In genomic region chr4:8352368-8353157, GRCh38 we compare ENCODE assay signal across 15 cellular contexts.
DNase-seq lines count a peak whose midpoint lies in the region; ATAC-seq and TF ChIP-seq lines count a peak whose summit lies in the region.
"Had no signal": no experiment of that assay in that cellular context is flagged by ENCODE, and none has a peak within 500 bp of the region (broad histone marks: within the 10 kb centered on the region; RNA-seq: fewer than 3 reads in every experiment).

No MANE protein-coding gene starts in this region.

- no peak for TF ChIP-seq EP300 in ovary (IDR thresholded peaks at IDR 0.05)

- no peaks in the 10 kb centered on the region for H3K79me2 ChIP-seq in mammary epithelial cell (ENCODE audit: insufficient read depth, low read length)

- no peak for ATAC-seq in HG03439 (IDR thresholded peaks at IDR 0.05; ENCODE audit: unreplicated experiment)
- ATAC-seq: activated naive CD8-positive, alpha-beta T cell treated with anti-CD3 and anti-CD28 coated beads, Interleukin-2, amount 50 U/mL, for 24 hours; K562; natural killer cell treated with Interleukin-12 subunit alpha and Interleukin-12 subunit beta and Interleukin-15 and Interleukin-18, amount 100 ng/mL, for 72 hours had no signal

- CTCF ChIA-PET in mammary epithelial cell (lab: Charles Lee; ENCODE audit: low non-redundant PET): no interaction called here

- in situ Hi-C loops in mammary epithelial cell (cut with MboI; ENCODE audit: low sequenced_read_pairs in 2 of 2): no loop called here

- peak overlapping the region; percentile 29 to 32 for H3K27ac ChIP-seq in breast epithelium
- H3K27ac ChIP-seq in mammary epithelial cell (ENCODE audit: insufficient read depth, low read depth, low read length): no peak overlapping the region
- H3K27ac ChIP-seq in ovary: peak overlapping the region; percentile 37 to 79
- peak overlapping the region; percentile 68 to 88 for H3K27ac ChIP-seq in uterus

- H3K4me1 ChIP-seq in breast epithelium (peaks cover under 1 to 10% of the 10 kb centered on the region in 2 donors), mammary epithelial cell (ENCODE audit: insufficient read depth, low read length) (peaks cover 29% of the 10 kb centered on the region), ovary (ENCODE audit: insufficient read depth) (peaks cover 35% of the 10 kb centered on the region), uterus (peaks cover 12 to 17% of the 10 kb centered on the region in 2 donors)

- H3K9ac ChIP-seq in mammary epithelial cell (ENCODE audit: insufficient read depth, low read length): no peak overlapping the region

- DNase-seq in breast epithelium (ENCODE audit: low spot score in 2 of 2) (peak in 1 of 2 donors; percentile 44), mammary epithelial cell (no peak), cardiac septum (ENCODE audit: low spot score) (peak; percentile 74), ovary (peak in 4 of 5 donors; percentile 16 to 36 (median 32)), uterus (peak; percentile 13 to 15)
- DNase-seq in activated CD4-positive, CD25-positive, alpha-beta regulatory T cell treated with anti-CD3 and anti-CD28 coated beads, Interleukin-2, amount 50 U/mL, for 72 hours: no peak
- no peak for DNase-seq in stimulated activated CD4-positive, alpha-beta T cell treated with anti-CD3 and anti-CD28 coated beads, Interleukin-4, amount 100 ng/mL, for 24 hours
- DNase-seq: activated CD4-positive, alpha-beta T cell treated with anti-CD3 and anti-CD28 coated beads, Interleukin-2, amount 50 U/mL, for 1 hour; activated naive CD8-positive, alpha-beta T cell treated with anti-CD3 and anti-CD28 coated beads, Interleukin-2, amount 50 U/mL, for 24 hours; CD4-positive, alpha-beta memory T cell; central memory CD4-positive, alpha-beta T cell; NCI-H2107 had no signal

- dilution Hi-C loops in mammary epithelial cell (cut with HindIII; ENCODE audit: low sequenced_read_pairs): no loop called here

- no TSS peak for BruUV-seq in mammary epithelial cell (replicated peaks; lab: Mats Ljungman, UMichigan)

- TF ChIP-seq CTCF in breast epithelium (IDR thresholded peaks at IDR 0.05) (no peak), mammary epithelial cell (conservative IDR thresholded peaks at IDR 0.05 in 1 of 2, IDR thresholded peaks at IDR 0.05 in 1 of 2; ENCODE audit: extremely low read depth in 1 of 2, insufficient read depth in 1 of 2, low read depth in 1 of 2, low read length in 2 of 2) (no peak), ovary (IDR thresholded peaks at IDR 0.05) (no peak), uterus (IDR thresholded peaks at IDR 0.05) (no peak)

- no peaks in the 10 kb centered on the region for H3K27me3 ChIP-seq in breast epithelium
- H3K27me3 ChIP-seq in mammary epithelial cell (ENCODE audit: insufficient read depth, low read length): no peaks in the 10 kb centered on the region
- no peaks in the 10 kb centered on the region for H3K27me3 ChIP-seq in ovary
- H3K27me3 ChIP-seq in uterus: no peaks in the 10 kb centered on the region

- intact Hi-C loops in breast epithelium (cut with DNase I; ENCODE audit: low total_unique reads) (no loop called here), mammary epithelial cell (cut with micrococcal nuclease) (no loop called here), cardiac septum (cut with DNase I) (no loop called here), ovary (cut with DNase I) (loop anchor here in 1 of 4 donors (10.0 kb wide), 1 partner anchor 48 kb away; no protein-coding TSS in a partner anchor), uterus (cut with DNase I; ENCODE audit: low total_unique reads) (no loop called here)

- H3K9me3 ChIP-seq in breast epithelium (no peaks in the 10 kb centered on the region), mammary epithelial cell (replicated peaks; ENCODE audit: insufficient read depth, low read length) (no peaks in the 10 kb centered on the region), ovary (no peaks in the 10 kb centered on the region), uterus (no peaks in the 10 kb centered on the region)

- H3K36me3 ChIP-seq in breast epithelium: no peaks in the 10 kb centered on the region
- no peaks in the 10 kb centered on the region for H3K36me3 ChIP-seq in mammary epithelial cell (ENCODE audit: insufficient read depth, low read length)
- H3K36me3 ChIP-seq in ovary: no peaks in the 10 kb centered on the region
- no peaks in the 10 kb centered on the region for H3K36me3 ChIP-seq in uterus

- H3K4me2 ChIP-seq in mammary epithelial cell (ENCODE audit: insufficient read depth, low read depth, low read length): no peak overlapping the region

- no peaks in the 10 kb centered on the region for H4K20me1 ChIP-seq in mammary epithelial cell (ENCODE audit: insufficient read depth, low read length)

- 75% methylated on average over 19 of the region's 20 CpGs for WGBS in mammary epithelial cell (ENCODE audit: low coverage, missing lambda C conversion rate)
- 46 to 65% (median 46%) methylated on average over 19 to 20 of the region's 20 CpGs for WGBS in ovary, 3 donors

- no peak for TF ChIP-seq POLR2A in breast epithelium (IDR thresholded peaks at IDR 0.05)
- no peak for TF ChIP-seq POLR2A in ovary (IDR thresholded peaks at IDR 0.05)
- TF ChIP-seq POLR2A in uterus (IDR thresholded peaks at IDR 0.05): no peak

- no peak overlapping the region for H2AFZ ChIP-seq in mammary epithelial cell (ENCODE audit: low read depth, low read length)

- H3K4me3 ChIP-seq in breast epithelium: no peak overlapping the region
- no peak overlapping the region for H3K4me3 ChIP-seq in mammary epithelial cell (replicated peaks in 1 of 3; ENCODE audit: insufficient read depth in 1 of 3, low read depth in 2 of 3, low read length in 3 of 3)
- no peak overlapping the region for H3K4me3 ChIP-seq in ovary
- H3K4me3 ChIP-seq in uterus: no peak overlapping the region
- H3K4me3 ChIP-seq: K562 had no signal

Comparison
In these comparisons a context has a peak if more than half of its experiments do, and no peak if none do; other contexts are left out.
1. DNase-seq: peak in cardiac septum (single experiment), ovary (4 of 5) and uterus (2 of 2); none in mammary epithelial cell (single experiment), activated CD4-positive, CD25-positive, alpha-beta regulatory T cell treated with anti-CD3 and anti-CD28 coated beads, Interleukin-2, amount 50 U/mL, for 72 hours (single experiment) and stimulated activated CD4-positive, alpha-beta T cell treated with anti-CD3 and anti-CD28 coated beads, Interleukin-4, amount 100 ng/mL, for 24 hours (single experiment).